Comparison of ENCODE assay signal across 29 cellular contexts in genomic region chr2:207372483-207372882, GRCh38.
"Had no signal": no experiment of that assay in that cellular context is flagged by ENCODE, and none has a peak within 500 bp of the region (broad histone marks: within the 10 kb centered on the region; RNA-seq: fewer than 3 reads in every experiment).

No MANE protein-coding gene starts in this region.

- H3K27ac ChIP-seq: stomach, suprapubic skin, testis, thoracic aorta, thyroid gland, tibial artery, tibial nerve, transverse colon, upper lobe of left lung, upper lobe of right lung, uterus, vagina had no signal

- H3K27ac Mint-ChIP-seq: stimulated activated effector memory CD8-positive, alpha-beta T cell treated with anti-CD3 and anti-CD28 coated beads, Interleukin-12 subunit alpha, Interleukin-12 subunit beta, amount 100 ng/mL, for 72 hours; stimulated activated memory B cell treated with anti-CD40 and anti-IgM and Interleukin-4, amounts not matched to agents 10 μg/mL and 1 μg/mL and 100 μg/mL, for 72 hours; stimulated activated naive B cell treated with anti-CD40 and anti-IgM and Interleukin-4, amounts not matched to agents 10 μg/mL and 1 μg/mL and 100 μg/mL, for 72 hours; stimulated activated naive CD8-positive, alpha-beta T cell treated with anti-CD3 and anti-CD28 coated beads, Interleukin-15, amount 100 ng/mL, for 72 hours; stimulated activated naive CD8-positive, alpha-beta T cell treated with anti-CD3 and anti-CD28 coated beads, Interleukin-15, Interleukin-2, amounts not matched to agents 100 ng/mL and 50 ng/mL, for 24 hours; type B pancreatic cell had no signal

- H3K27me3 Mint-ChIP-seq: stimulated activated memory B cell treated with anti-CD40 and anti-IgM and Interleukin-4, amounts not matched to agents 10 μg/mL and 1 μg/mL and 100 μg/mL, for 72 hours; stimulated activated naive B cell treated with anti-CD40 and anti-IgM and Interleukin-4, amounts not matched to agents 10 μg/mL and 1 μg/mL and 100 μg/mL, for 72 hours; stimulated activated naive CD8-positive, alpha-beta T cell treated with anti-CD3 and anti-CD28 coated beads, Interleukin-15, amount 100 ng/mL, for 72 hours; stimulated activated naive CD8-positive, alpha-beta T cell treated with anti-CD3 and anti-CD28 coated beads, Interleukin-15, Interleukin-2, amounts not matched to agents 100 ng/mL and 50 ng/mL, for 24 hours; type B pancreatic cell had no signal

- H3K36me3 Mint-ChIP-seq: stimulated activated effector memory CD8-positive, alpha-beta T cell treated with anti-CD3 and anti-CD28 coated beads, Interleukin-12 subunit alpha, Interleukin-12 subunit beta, amount 100 ng/mL, for 72 hours; type B pancreatic cell had no signal

- H3K36me3 ChIP-seq: stomach, suprapubic skin, thoracic aorta, thyroid gland, tibial artery, tibial nerve, transverse colon, upper lobe of left lung, upper lobe of right lung, uterus, vagina had no signal

- FAIRE-seq: urothelium cell line had no signal

- H3K27me3 ChIP-seq: stomach, suprapubic skin, testis, thyroid gland, tibial artery, tibial nerve, transverse colon, upper lobe of left lung, upper lobe of right lung, uterus, vagina had no signal

- H3K4me1 ChIP-seq: stomach, suprapubic skin, testis, thyroid gland, tibial artery, tibial nerve, transverse colon, upper lobe of left lung, upper lobe of right lung, uterus, vagina had no signal

- H3K4me1 Mint-ChIP-seq: stimulated activated effector memory CD8-positive, alpha-beta T cell treated with anti-CD3 and anti-CD28 coated beads, Interleukin-12 subunit alpha, Interleukin-12 subunit beta, amount 100 ng/mL, for 72 hours; stimulated activated memory B cell treated with anti-CD40 and anti-IgM and Interleukin-4, amounts not matched to agents 10 μg/mL and 1 μg/mL and 100 μg/mL, for 72 hours; stimulated activated naive B cell treated with anti-CD40 and anti-IgM and Interleukin-4, amounts not matched to agents 10 μg/mL and 1 μg/mL and 100 μg/mL, for 72 hours; stimulated activated naive CD8-positive, alpha-beta T cell treated with anti-CD3 and anti-CD28 coated beads, Interleukin-15, amount 100 ng/mL, for 72 hours had no signal

- ATAC-seq: stimulated activated effector memory CD8-positive, alpha-beta T cell treated with anti-CD3 and anti-CD28 coated beads, Interleukin-12 subunit alpha, Interleukin-12 subunit beta, amount 100 ng/mL, for 72 hours; stimulated activated memory B cell treated with anti-CD40 and anti-IgM and Interleukin-4, amounts not matched to agents 10 μg/mL and 1 μg/mL and 100 μg/mL, for 72 hours; stimulated activated naive B cell treated with anti-CD40 and anti-IgM and Interleukin-4, amounts not matched to agents 10 μg/mL and 1 μg/mL and 100 μg/mL, for 72 hours; stimulated activated naive CD8-positive, alpha-beta T cell treated with anti-CD3 and anti-CD28 coated beads, Interleukin-15, amount 100 ng/mL, for 72 hours; stimulated activated naive CD8-positive, alpha-beta T cell treated with anti-CD3 and anti-CD28 coated beads, Interleukin-15, Interleukin-2, amounts not matched to agents 100 U/mL and 50 U/mL, for 24 hours; upper lobe of right lung had no signal

- DNase-seq: stimulated activated CD4-positive, alpha-beta T cell treated with anti-CD3 and anti-CD28 coated beads, Interleukin-2, amount 100 ng/mL, for 48 hours; stimulated activated CD4-positive, alpha-beta T cell treated with anti-CD3 and anti-CD28 coated beads, Interleukin-4, amount 100 ng/mL, for 1 hour; stimulated activated CD4-positive, alpha-beta T cell treated with anti-CD3 and anti-CD28 coated beads, Interleukin-4, amount 100 ng/mL, for 24 hours; stimulated activated CD4-positive, alpha-beta T cell treated with anti-CD3 and anti-CD28 coated beads, Interleukin-4, amount 100 ng/mL, for 4 hours; stimulated activated CD8-positive, alpha-beta memory T cell treated with anti-CD3 and anti-CD28 coated beads, Interleukin-4, amount 100 ng/mL, for 48 hours; stimulated activated naive B cell treated with anti-CD40 and anti-IgM and Interleukin-4, amounts not matched to agents 10 μg/mL and 1 μg/mL and 100 μg/mL, for 72 hours; stimulated activated naive CD4-positive, alpha-beta T cell; stimulated activated naive CD4-positive, alpha-beta T cell treated with Interleukin-2 at 50 U/mL for 16 hours; stimulated activated naive CD8-positive, alpha-beta T cell treated with anti-CD3 and anti-CD28 coated beads, Interleukin-15, amount 100 ng/mL, for 72 hours; stimulated activated naive CD8-positive, alpha-beta T cell treated with anti-CD3 and anti-CD28 coated beads, Interleukin-15, Interleukin-2, amounts not matched to agents 100 U/mL and 50 U/mL, for 24 hours; stomach; substantia nigra; testis; thyroid gland; tibial artery; transverse colon; trophoblast cell; upper lobe of left lung; upper lobe of right lung; uterus had no signal

- H3K4me3 ChIP-seq: stomach, suprapubic skin, testis, thoracic aorta, thyroid gland, tibial artery, tibial nerve, transverse colon, upper lobe of left lung, upper lobe of right lung, uterus, vagina had no signal

- H3K4me3 Mint-ChIP-seq: stimulated activated effector memory CD8-positive, alpha-beta T cell treated with anti-CD3 and anti-CD28 coated beads, Interleukin-12 subunit alpha, Interleukin-12 subunit beta, amount 100 ng/mL, for 72 hours; stimulated activated memory B cell treated with anti-CD40 and anti-IgM and Interleukin-4, amounts not matched to agents 10 μg/mL and 1 μg/mL and 100 μg/mL, for 72 hours; stimulated activated naive B cell treated with anti-CD40 and anti-IgM and Interleukin-4, amounts not matched to agents 10 μg/mL and 1 μg/mL and 100 μg/mL, for 72 hours; stimulated activated naive CD8-positive, alpha-beta T cell treated with anti-CD3 and anti-CD28 coated beads, Interleukin-15, amount 100 ng/mL, for 72 hours; stimulated activated naive CD8-positive, alpha-beta T cell treated with anti-CD3 and anti-CD28 coated beads, Interleukin-15, Interleukin-2, amounts not matched to agents 100 ng/mL and 50 ng/mL, for 24 hours; type B pancreatic cell had no signal

- H3K9me3 ChIP-seq: testis, thoracic aorta, thyroid gland, tibial artery, uterus, vagina had no signal
